In genomic region chr5:171635846-171636245, GRCh38 we compare ENCODE assay signal across 23 cellular contexts.
DNase-seq lines count a peak whose midpoint lies in the region; ATAC-seq, FAIRE-seq and TF ChIP-seq lines count a peak whose summit lies in the region.
"Had no signal": no experiment of that assay in that cellular context is flagged by ENCODE, and none has a peak within 500 bp of the region (broad histone marks: within the 10 kb centered on the region; RNA-seq: fewer than 3 reads in every experiment).

No MANE protein-coding gene starts in this region.

- no peak for TF ChIP-seq EP300 in K562 (IDR thresholded peaks at IDR 0.05; ENCODE audit: low read length)

- POLR2A ChIA-PET in K562 (lab: Yijun Ruan, JAX) = no interaction called here

- TF ChIP-seq CTCF in GM23338 (conservative IDR thresholded peaks at IDR 0.05; ENCODE audit: low read depth in 2 of 2) (no peak), K562 (IDR thresholded peaks at IDR 0.05 in 2 of 3, conservative IDR thresholded peaks at IDR 0.05 in 1 of 3; ENCODE audit: insufficient read depth in 2 of 3, low read depth in 1 of 3, low read length in 3 of 3) (no peak), neural progenitor cell (IDR thresholded peaks at IDR 0.05) (no peak), spleen (IDR thresholded peaks at IDR 0.05 in 8 of 11, conservative IDR thresholded peaks at IDR 0.05 in 3 of 11) (no peak), uterus (IDR thresholded peaks at IDR 0.05) (no peak), GM13976 (IDR thresholded peaks at IDR 0.05; ENCODE audit: borderline replicate concordance, control extremely low read depth, extremely low read depth, insufficient read depth, missing control alignments) (no peak)

- BruUV-seq in K562 (replicated peaks; lab: Mats Ljungman, UMichigan) = no TSS peak

- H3K9me2 ChIP-seq in GM23338 (ENCODE audit: insufficient read depth) = no peaks in the 10 kb centered on the region

- no peak overlapping the region for H3K4me2 ChIP-seq in GM23338
- no peak overlapping the region for H3K4me2 ChIP-seq in K562 (ENCODE audit: insufficient read depth, low read length)
- no peak overlapping the region for H3K4me2 ChIP-seq in neural progenitor cell
- H3K4me2 ChIP-seq: A549; BLaER1 treated with 17β-estradiol and CSF1 and Interleukin-3, amounts not matched to agents 10 nM and 100 nM had no signal

- H2AFZ ChIP-seq in GM23338 = 0 out of 2 replicates have a peak overlapping the region, but pooled peaks have one; percentile 47
- H2AFZ ChIP-seq in K562 (ENCODE audit: low read depth, low read length) = no peak overlapping the region
- peak overlapping the region; percentile 85 for H2AFZ ChIP-seq in neural progenitor cell (replicated peaks)

- H3K4me1 Mint-ChIP-seq in GM23338 (no peaks in the 10 kb centered on the region), neural progenitor cell (peaks cover 4% of the 10 kb centered on the region)

- H3K79me2 ChIP-seq in GM23338 (replicated peaks; ENCODE audit: insufficient read depth) (no peaks in the 10 kb centered on the region), K562 (ENCODE audit: control insufficient read depth, insufficient read depth, low read length) (no peaks in the 10 kb centered on the region), neural progenitor cell (ENCODE audit: low read depth) (no peaks in the 10 kb centered on the region)

- H3K9ac ChIP-seq in K562 (ENCODE audit: insufficient read depth in 1 of 2, low read depth in 2 of 2, low read length in 2 of 2) (no peak overlapping the region), neural progenitor cell (no peak overlapping the region)
- H3K9ac ChIP-seq: BLaER1 treated with 17β-estradiol and CSF1 and Interleukin-3, amounts not matched to agents 10 nM and 100 nM had no signal

- ATAC-seq in GM23338 = no peak
- ATAC-seq in K562 = no peak
- no peak for ATAC-seq in HG03520 (IDR thresholded peaks at IDR 0.05; ENCODE audit: unreplicated experiment)
- ATAC-seq: A549; CD8-positive, alpha-beta T cell had no signal

- H3K9me3 ChIP-seq in K562 (replicated peaks; ENCODE audit: control insufficient read depth, insufficient read depth, low read depth, low read length) (no peaks in the 10 kb centered on the region), neural progenitor cell (ENCODE audit: low read depth) (no peaks in the 10 kb centered on the region), spleen (no peaks in the 10 kb centered on the region), uterus (no peaks in the 10 kb centered on the region)
- H3K9me3 ChIP-seq: A549; BLaER1 treated with 17β-estradiol and CSF1 and Interleukin-3, amounts not matched to agents 10 nM and 100 nM; Caco-2 had no signal

- no peak for TF ChIP-seq POLR2A in K562 (conservative IDR thresholded peaks at IDR 0.05)
- no peak for TF ChIP-seq POLR2A in spleen (IDR thresholded peaks at IDR 0.05)
- TF ChIP-seq POLR2A in uterus (IDR thresholded peaks at IDR 0.05) = no peak

- H3K27me3 Mint-ChIP-seq in GM23338 (ENCODE audit: insufficient read depth, low read depth, poor library complexity) (peaks cover 15% of the 10 kb centered on the region), neural progenitor cell (ENCODE audit: insufficient read depth, low read depth) (peaks cover 2% of the 10 kb centered on the region)

- no peak for FAIRE-seq in K562 (lab: Jason Lieb, UNC)
- FAIRE-seq: A549, D721Med, G401.6, GM12891, GM18507 had no signal

- H3F3A ChIP-seq in GM23338 (replicated peaks; ENCODE audit: low read depth) = no peaks in the 10 kb centered on the region
- H3F3A ChIP-seq in neural progenitor cell (ENCODE audit: low read depth) = no peaks in the 10 kb centered on the region

- no peaks in the 10 kb centered on the region for H3K9me1 ChIP-seq in K562 (ENCODE audit: control insufficient read depth, insufficient read depth, low read length)

- WGBS in K562 (ENCODE audit: insufficient coverage, low coverage, missing lambda C conversion rate) = 0% methylated on average over 5 of the region's 5 CpGs
- WGBS in spleen, 5 donors = 80 to 93% (median 84%) methylated on average over 5 of the region's 5 CpGs

- peaks cover 9% of the 10 kb centered on the region for H3K27me3 ChIP-seq in GM23338 (ENCODE audit: insufficient read depth)
- peaks cover 9 to 27% of the 10 kb centered on the region in 2 experiments for H3K27me3 ChIP-seq in K562 (ENCODE audit: control insufficient read depth in 2 of 2, insufficient read depth in 2 of 2, low read length in 2 of 2)
- peaks cover 20% of the 10 kb centered on the region for H3K27me3 ChIP-seq in neural progenitor cell
- H3K27me3 ChIP-seq in spleen (replicated peaks in 1 of 7) = peaks cover 0 to 4% (median 0%) of the 10 kb centered on the region in 7 donors
- no peaks in the 10 kb centered on the region for H3K27me3 ChIP-seq in uterus

- H3K36me3 ChIP-seq in GM23338 (ENCODE audit: insufficient read depth) = no peaks in the 10 kb centered on the region
- no peaks in the 10 kb centered on the region for H3K36me3 ChIP-seq in K562 (ENCODE audit: control insufficient read depth, insufficient read depth, low read length)
- no peaks in the 10 kb centered on the region for H3K36me3 ChIP-seq in neural progenitor cell
- no peaks in the 10 kb centered on the region for H3K36me3 ChIP-seq in spleen
- no peaks in the 10 kb centered on the region for H3K36me3 ChIP-seq in uterus
- H3K36me3 ChIP-seq: BLaER1 treated with 17β-estradiol and CSF1 and Interleukin-3, amounts not matched to agents 10 nM and 100 nM had no signal

- no peak for TF ChIP-seq RAD21 in K562 (CRISPR knock-in tag; conservative IDR thresholded peaks at IDR 0.05 in 1 of 2, IDR thresholded peaks at IDR 0.05 in 1 of 2)

- H3K4me3 Mint-ChIP-seq in GM23338 (no peak overlapping the region), neural progenitor cell (no peak overlapping the region)
- H3K4me3 Mint-ChIP-seq: B cell; CD4-positive, alpha-beta T cell; CD8-positive, alpha-beta T cell had no signal

- H3K36me3 Mint-ChIP-seq in GM23338 (ENCODE audit: low read depth) = no peaks in the 10 kb centered on the region
- H3K36me3 Mint-ChIP-seq in neural progenitor cell = no peaks in the 10 kb centered on the region
- H3K36me3 Mint-ChIP-seq: CD8-positive, alpha-beta T cell had no signal

- H3K27ac Mint-ChIP-seq in GM23338 (no peak overlapping the region), neural progenitor cell (no peak overlapping the region)
- H3K27ac Mint-ChIP-seq: B cell; CD4-positive, alpha-beta T cell; CD8-positive, alpha-beta T cell had no signal

- H3K4me1 ChIP-seq in GM23338 (ENCODE audit: insufficient read depth) (no peaks in the 10 kb centered on the region), K562 (replicated peaks in 1 of 2; ENCODE audit: control insufficient read depth in 2 of 2, insufficient read depth in 2 of 2, low read length in 2 of 2) (no peaks in the 10 kb centered on the region), neural progenitor cell (peaks cover 5% of the 10 kb centered on the region), spleen (peaks cover 0 to 51% (median 17%) of the 10 kb centered on the region in 6 donors), uterus (no peaks in the 10 kb centered on the region)
- H3K4me1 ChIP-seq: A549, Caco-2 had no signal

- DNase-seq in GM23338 (ENCODE audit: low spot score) (no peak), K562 (ENCODE audit: extremely low read depth in 1 of 4, low spot score in 3 of 4) (no peak), neural progenitor cell (ENCODE audit: low spot score) (no peak), spleen (no peak), uterus (no peak), GM13976 (ENCODE audit: low spot score) (no peak)
- DNase-seq: AML-193; Caco-2; Calu3; CD4-positive, alpha-beta T cell; CD8-positive, alpha-beta T cell; DMS79 treated with DMSO at 0.1 percent for 48 hours; GF-D8 had no signal

- intact Hi-C loops in K562 (cut with micrococcal nuclease) (loop anchor here (10.0 kb wide), 1 partner anchor 409 kb away; no protein-coding TSS in a partner anchor), spleen (cut with DNase I; ENCODE audit: low total_unique reads) (no loop called here), uterus (cut with DNase I; ENCODE audit: low total_unique reads) (no loop called here)

- H3K4me3 ChIP-seq in GM23338 (no peak overlapping the region), K562 (no peak overlapping the region), neural progenitor cell (no peak overlapping the region), spleen (no peak overlapping the region), uterus (no peak overlapping the region)
- H3K4me3 ChIP-seq: A549; BLaER1 treated with 17β-estradiol and CSF1 and Interleukin-3, amounts not matched to agents 10 nM and 100 nM had no signal

- H3K9me3 Mint-ChIP-seq in GM23338 (no peaks in the 10 kb centered on the region), neural progenitor cell (no peaks in the 10 kb centered on the region)
- H3K9me3 Mint-ChIP-seq: CD4-positive, alpha-beta T cell; CD8-positive, alpha-beta T cell had no signal

- no peak overlapping the region for H3K27ac ChIP-seq in GM23338 (ENCODE audit: low read depth)
- no peak overlapping the region for H3K27ac ChIP-seq in K562 (ENCODE audit: extremely low read depth, low read depth, low read length)
- H3K27ac ChIP-seq in neural progenitor cell = no peak overlapping the region
- H3K27ac ChIP-seq in spleen = peak overlapping the region in 6 of 8 donors; percentile 9 to 62 (median 40)
- H3K27ac ChIP-seq in uterus = no peak overlapping the region
- H3K27ac ChIP-seq: 22Rv1; A549; BLaER1 treated with 17β-estradiol and CSF1 and Interleukin-3, amounts not matched to agents 10 nM and 100 nM; C4-2B had no signal

- in situ Hi-C loops in K562 (cut with MboI) (no loop called here), GM13976 (cut with MboI; ENCODE audit: low sequenced_read_pairs, unreplicated experiment) (no loop called here)

- H4K20me1 ChIP-seq in GM23338 (replicated peaks; ENCODE audit: insufficient read depth) (no peaks in the 10 kb centered on the region), K562 (replicated peaks; ENCODE audit: control insufficient read depth, insufficient read depth, low read length) (no peaks in the 10 kb centered on the region), neural progenitor cell (ENCODE audit: low read depth) (no peaks in the 10 kb centered on the region)
- H4K20me1 ChIP-seq: BLaER1 treated with 17β-estradiol and CSF1 and Interleukin-3, amounts not matched to agents 10 nM and 100 nM had no signal

- CTCF ChIA-PET in K562 (lab: Yijun Ruan, JAX; ENCODE audit: low intra/inter-chr PET ratio) = no interaction called here

TF ChIP-seq in GM23338, 12 proteins besides CTCF, POLR2A, EP300 and RAD21 (continues in another document):
- TF ChIP-seq EZH2 (IDR thresholded peaks at IDR 0.05; ENCODE audit: low read depth, unreplicated experiment) (no peak), ZNF331 (CRISPR knock-in tag; IDR thresholded peaks at IDR 0.05; ENCODE audit: low read depth) (no peak), ZNF114 (CRISPR knock-in tag; IDR thresholded peaks at IDR 0.05) (no peak), STAT1 (IDR thresholded peaks at IDR 0.05; ENCODE audit: unreplicated experiment) (no peak), NANOG (IDR thresholded peaks at IDR 0.05; ENCODE audit: borderline replicate concordance) (no peak)

TF ChIP-seq in K562, 482 proteins besides CTCF, POLR2A, EP300 and RAD21 (continues in another document):
- TF ChIP-seq ILK (tag; IDR thresholded peaks at IDR 0.05; ENCODE audit: borderline replicate concordance, low read depth) (no peak), HDAC8 (tag; IDR thresholded peaks at IDR 0.05) (no peak)

Comparison
In these comparisons a context has a peak if more than half of its experiments do, and no peak if none do; other contexts are left out.
1. H3K27ac ChIP-seq: peak in spleen (6 of 8); none in GM23338 (single experiment), K562 (single experiment), neural progenitor cell (single experiment) and uterus (0 of 2).